In genomic region chr5:139755892-139756671, GRCh38 we compare ENCODE assay signal across 1 cellular context.
TF ChIP-seq lines count a peak whose summit lies in the region.

No MANE protein-coding gene starts in this region.

TF ChIP-seq in GM12878, 131 proteins besides CTCF, POLR2A, EP300 and RAD21 (continued from another document and continues in another):
- TF ChIP-seq E2F8 (IDR thresholded peaks at IDR 0.05; ENCODE audit: low read depth, partially characterized antibody), result no peak
- TF ChIP-seq ESRRA (IDR thresholded peaks at IDR 0.05; ENCODE audit: low read length), result no peak
- TF ChIP-seq CBX5 (IDR thresholded peaks at IDR 0.05; ENCODE audit: low read depth), result no peak
- TF ChIP-seq FOXK2 (IDR thresholded peaks at IDR 0.05), result no peak
- TF ChIP-seq PAX8 (IDR thresholded peaks at IDR 0.05), result no peak
- TF ChIP-seq WRNIP1 (IDR thresholded peaks at IDR 0.05; ENCODE audit: borderline replicate concordance, low read depth, low read length), result no peak
- peak; percentile 33; the same call in 1 of the 2 replicates for TF ChIP-seq MLLT1 (IDR thresholded peaks at IDR 0.05)
- TF ChIP-seq PAX5 (IDR thresholded peaks at IDR 0.05; ENCODE audit: borderline replicate concordance, low read depth, low read length), result no peak
- TF ChIP-seq MYC (IDR thresholded peaks at IDR 0.05; ENCODE audit: insufficient read depth, insufficient read length, insufficient replicate concordance, low read length, severe bottlenecking), result no peak
- no peak for TF ChIP-seq CHD1 (IDR thresholded peaks at IDR 0.05; ENCODE audit: low read depth, low read length)
- no peak for TF ChIP-seq SUPT20H (IDR thresholded peaks at IDR 0.05; ENCODE audit: borderline replicate concordance, control insufficient read depth, low read depth, low read length)
- TF ChIP-seq NR2F1 (conservative IDR thresholded peaks at IDR 0.05), result peak; percentile 21; the same call in 1 of the 2 replicates
- no peak for TF ChIP-seq HCFC1 (IDR thresholded peaks at IDR 0.05; ENCODE audit: low read length)
- TF ChIP-seq CREB1 (IDR thresholded peaks at IDR 0.05; ENCODE audit: low read depth), result no peak
- TF ChIP-seq REST (IDR thresholded peaks at IDR 0.05; ENCODE audit: low read depth, low read length), result no peak
- TF ChIP-seq E2F4 (IDR thresholded peaks at IDR 0.05; ENCODE audit: low read depth, low read length), result no peak
- no peak for TF ChIP-seq NRF1 (conservative IDR thresholded peaks at IDR 0.05; ENCODE audit: low read depth, low read length)
- no peak for TF ChIP-seq PML (IDR thresholded peaks at IDR 0.05; ENCODE audit: low read length)
- TF ChIP-seq ZBTB40 (IDR thresholded peaks at IDR 0.05; ENCODE audit: borderline replicate concordance), result no peak
- TF ChIP-seq BHLHE40 (IDR thresholded peaks at IDR 0.05; ENCODE audit: borderline replicate concordance in 1 of 2, low read depth in 2 of 2, low read length in 1 of 2), result peak in 1 of 2 experiments; percentile 46; a peak in 1 of 4 replicates
- TF ChIP-seq SUZ12 (IDR thresholded peaks at IDR 0.05; ENCODE audit: unreplicated experiment), result no peak
- no peak for TF ChIP-seq SREBF2 (IDR thresholded peaks at IDR 0.05; ENCODE audit: low read length)
- no peak for TF ChIP-seq SMAD1 (IDR thresholded peaks at IDR 0.05; ENCODE audit: low read depth, partially characterized antibody)
- no peak for TF ChIP-seq MXI1 (IDR thresholded peaks at IDR 0.05; ENCODE audit: low read depth, low read length)
- no peak for TF ChIP-seq BRCA1 (IDR thresholded peaks at IDR 0.05; ENCODE audit: low read depth, low read length)
- no peak for TF ChIP-seq TARDBP (IDR thresholded peaks at IDR 0.05; ENCODE audit: borderline replicate concordance)
- TF ChIP-seq USF2 (IDR thresholded peaks at IDR 0.05; ENCODE audit: borderline replicate concordance, low read depth, low read length), result no peak
- TF ChIP-seq RUNX3 (IDR thresholded peaks at IDR 0.05; ENCODE audit: low read length), result peak; percentile 43; the same call in 1 of the 2 replicates
- TF ChIP-seq ZSCAN29 (IDR thresholded peaks at IDR 0.05), result no peak
- no peak for TF ChIP-seq TCF12 (IDR thresholded peaks at IDR 0.05; ENCODE audit: low read depth, low read length)
- TF ChIP-seq BCL3 (IDR thresholded peaks at IDR 0.05; ENCODE audit: borderline replicate concordance, insufficient read depth, low read depth, low read length, poor library complexity, severe bottlenecking), result no peak
- TF ChIP-seq PBX3 (IDR thresholded peaks at IDR 0.05; ENCODE audit: insufficient replicate concordance, low read depth, low read length), result no peak
- TF ChIP-seq RELB (IDR thresholded peaks at IDR 0.05; ENCODE audit: low read depth), result no peak; the same call in 1 of the 2 replicates
- TF ChIP-seq ZNF622 (IDR thresholded peaks at IDR 0.05), result no peak
- no peak for TF ChIP-seq MEF2A (IDR thresholded peaks at IDR 0.05; ENCODE audit: insufficient read depth, low read depth, low read length)
- TF ChIP-seq RB1 (IDR thresholded peaks at IDR 0.05; ENCODE audit: borderline replicate concordance), result 0 out of 2 replicates have a peak, but pooled peaks have one; percentile 16
- no peak for TF ChIP-seq JUNB (IDR thresholded peaks at IDR 0.05)
- TF ChIP-seq RELA (IDR thresholded peaks at IDR 0.05; ENCODE audit: borderline replicate concordance, partially characterized antibody), result no peak
- no peak for TF ChIP-seq SP1 (IDR thresholded peaks at IDR 0.05; ENCODE audit: low read depth, low read length)
- no peak for TF ChIP-seq CBX3 (IDR thresholded peaks at IDR 0.05; ENCODE audit: borderline replicate concordance, low read depth)
- TF ChIP-seq SRF (IDR thresholded peaks at IDR 0.05; ENCODE audit: low read depth in 2 of 2, low read length in 2 of 2), result no peak
